ENCODE assay signal across 16 cellular contexts in the genomic region with DNA sequence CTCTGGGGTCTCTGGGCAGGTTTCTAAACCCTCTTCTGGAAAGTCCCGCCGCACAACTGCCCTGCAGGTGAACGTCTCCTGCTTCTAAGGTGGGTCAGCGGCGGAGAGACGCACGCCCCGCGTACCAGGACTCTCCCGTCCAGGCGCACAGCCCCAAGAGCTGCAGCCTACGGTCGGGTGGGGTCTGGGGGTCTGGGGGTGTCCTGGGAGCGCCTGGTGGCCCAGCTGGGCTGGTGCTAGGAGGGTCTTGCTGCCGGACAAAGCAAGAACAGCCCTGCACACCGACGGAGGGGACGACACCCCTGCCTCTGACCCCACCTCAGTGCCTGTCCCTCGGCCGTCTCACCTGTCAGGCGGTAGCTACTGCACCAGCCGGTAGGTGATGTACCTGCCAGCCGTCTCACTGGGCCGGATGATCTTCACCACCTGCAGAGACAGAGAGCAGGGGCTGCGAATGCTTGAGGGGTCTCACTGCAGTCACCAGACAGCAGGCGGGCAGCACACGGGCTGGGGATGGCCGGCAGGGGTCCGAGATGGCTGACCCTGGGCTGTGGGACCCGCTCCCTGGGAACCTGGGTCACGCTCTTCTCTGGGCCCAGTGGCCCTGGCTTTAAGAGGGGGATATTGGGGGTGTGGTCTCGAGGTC. TPM values are rescaled to one million over a fixed set of nuclear protein-coding genes. Genes with fewer than 3 reads are reported as not detected.
DNase-seq lines count a peak whose midpoint lies in the region; ATAC-seq and TF ChIP-seq lines count a peak whose summit lies in the region.
"Had no signal": no experiment of that assay in that cellular context is flagged by ENCODE, and none has a peak within 500 bp of the region (broad histone marks: within the 10 kb centered on the region; RNA-seq: fewer than 3 reads in every experiment).

No MANE protein-coding gene starts in this region.

- H3K4ac ChIP-seq in neuronal stem cell (ENCODE audit: low read length), result no peak overlapping the region

- H3K36me3 Mint-ChIP-seq in CD14-positive monocyte, result peaks cover 44 to 69% of the 10 kb centered on the region in 2 donors
- peaks cover 44% of the 10 kb centered on the region for H3K36me3 Mint-ChIP-seq in CD8-positive, alpha-beta T cell
- H3K36me3 Mint-ChIP-seq in activated CD8-positive, alpha-beta T cell treated with anti-CD3 and anti-CD28 coated beads, Interleukin-2, amount 10 ng/mL, durations not matched to agents 7 days and 5 days (ENCODE audit: low read depth), result peaks cover 50% of the 10 kb centered on the region

- H3K23ac ChIP-seq in neuronal stem cell (ENCODE audit: low read depth, low read length, poor library complexity), result no peak overlapping the region

- no peak overlapping the region for H2BK15ac ChIP-seq in neuronal stem cell (ENCODE audit: low read length)

- peaks cover 15% of the 10 kb centered on the region for H3K79me1 ChIP-seq in neuronal stem cell (ENCODE audit: low read depth, low read length)

- H3K4me3 Mint-ChIP-seq in CD14-positive monocyte, result no peak overlapping the region
- no peak overlapping the region for H3K4me3 Mint-ChIP-seq in CD8-positive, alpha-beta T cell
- H3K4me3 Mint-ChIP-seq in activated CD8-positive, alpha-beta T cell treated with anti-CD3 and anti-CD28 coated beads, Interleukin-2, amount 10 ng/mL, durations not matched to agents 7 days and 5 days, result no peak overlapping the region

- no peak overlapping the region for H2BK12ac ChIP-seq in neuronal stem cell (ENCODE audit: low read length)

- no peak for DNase-seq in CD14-positive monocyte (ENCODE audit: low spot score)
- DNase-seq in CD8-positive, alpha-beta T cell, result no peak
- no peak for DNase-seq in activated CD8-positive, alpha-beta T cell treated with anti-CD3 and anti-CD28 coated beads, Interleukin-2, amount 10 ng/mL, durations not matched to agents 7 days and 5 days
- no peak for DNase-seq in neuronal stem cell (ENCODE audit: low spot score)
- DNase-seq in left colon, result no peak
- no peak for DNase-seq in dermis blood vessel endothelial cell
- DNase-seq: effector memory CD8-positive, alpha-beta T cell; GM23248; left lung; NCI-H1436; Peyer's patch; stimulated activated CD4-positive, alpha-beta T cell treated with anti-CD3 and anti-CD28 coated beads, Interleukin-2, amount 100 ng/mL, for 48 hours had no signal

- POLR2A ChIA-PET in CD8-positive, alpha-beta T cell (lab: Charles Lee), result interaction anchor here (1.0 to 28.4 kb wide), 16 partner anchors 9 to 196 kb away, joined by 3 to 1023 read pairs (median 6); partner anchors contain the start of genes ABCA7, ARHGAP45, CIRBP and CNN2
- POLR2A ChIA-PET in activated CD8-positive, alpha-beta T cell treated with anti-CD3 and anti-CD28 coated beads, Interleukin-2, amount 10 ng/mL, durations not matched to agents 7 days and 5 days (lab: Charles Lee), result interaction anchor here (0.8 to 7.4 kb wide), 11 partner anchors 10 to 180 kb away, joined by 3 to 103 read pairs (median 6); partner anchors contain the start of genes ABCA7, ARHGAP45 and CIRBP

- no peak overlapping the region for H3K14ac ChIP-seq in neuronal stem cell (ENCODE audit: low read length)

- peak overlapping the region; percentile 39 for H2BK5ac ChIP-seq in neuronal stem cell (ENCODE audit: low read length)

- H3K27me3 Mint-ChIP-seq in CD14-positive monocyte (ENCODE audit: low read depth in 3 of 3), result peaks cover 0 to 5% (median 0%) of the 10 kb centered on the region in 3 donors
- no peaks in the 10 kb centered on the region for H3K27me3 Mint-ChIP-seq in CD8-positive, alpha-beta T cell (ENCODE audit: low read depth)
- H3K27me3 Mint-ChIP-seq in activated CD8-positive, alpha-beta T cell treated with anti-CD3 and anti-CD28 coated beads, Interleukin-2, amount 10 ng/mL, durations not matched to agents 7 days and 5 days (ENCODE audit: low read depth), result no peaks in the 10 kb centered on the region
- H3K27me3 Mint-ChIP-seq: effector memory CD8-positive, alpha-beta T cell had no signal

- no peak overlapping the region for H2AFZ ChIP-seq in neuronal stem cell (ENCODE audit: low read length)
- H2AFZ ChIP-seq: GM23248, parathyroid adenoma had no signal

- peaks cover 47% of the 10 kb centered on the region for H3K36me3 ChIP-seq in CD8-positive, alpha-beta T cell (ENCODE audit: insufficient read depth, low read length)
- H3K36me3 ChIP-seq in neuronal stem cell (replicated peaks in 1 of 2; ENCODE audit: control insufficient read depth in 2 of 2, insufficient read depth in 2 of 2, low read length in 2 of 2), result peaks cover 37 to 84% of the 10 kb centered on the region in 2 donors

- no peak overlapping the region for H2BK120ac ChIP-seq in neuronal stem cell (ENCODE audit: low read depth, low read length)

- no peaks in the 10 kb centered on the region for H3K27me3 ChIP-seq in CD8-positive, alpha-beta T cell (ENCODE audit: insufficient read depth, low read length)
- no peaks in the 10 kb centered on the region for H3K27me3 ChIP-seq in neuronal stem cell (ENCODE audit: control insufficient read depth in 3 of 3, insufficient read depth in 3 of 3, low read depth in 1 of 3, low read length in 3 of 3)
- H3K27me3 ChIP-seq: left lung, Peyer's patch had no signal

- H3K27ac ChIP-seq in CD8-positive, alpha-beta T cell (ENCODE audit: low read depth, low read length), result no peak overlapping the region
- no peak overlapping the region for H3K27ac ChIP-seq in neuronal stem cell (replicated peaks; ENCODE audit: low read length)
- H3K27ac ChIP-seq: C4-2B, GM23248, parathyroid adenoma had no signal

- H3K4me1 ChIP-seq in CD8-positive, alpha-beta T cell (ENCODE audit: insufficient read depth, low read length), result peaks cover 85% of the 10 kb centered on the region
- peaks cover 4 to 8% of the 10 kb centered on the region in 2 donors for H3K4me1 ChIP-seq in neuronal stem cell (ENCODE audit: control insufficient read depth in 2 of 2, insufficient read depth in 1 of 2, low read depth in 1 of 2, low read length in 2 of 2)

- H3K9ac ChIP-seq in neuronal stem cell (ENCODE audit: low read depth, low read length, poor library complexity), result no peak overlapping the region
- H3K9ac ChIP-seq: GM23248, parathyroid adenoma had no signal

- H3K4me1 Mint-ChIP-seq in CD14-positive monocyte, result peaks cover 70% of the 10 kb centered on the region
- peaks cover 53% of the 10 kb centered on the region for H3K4me1 Mint-ChIP-seq in CD8-positive, alpha-beta T cell (ENCODE audit: low read depth)
- H3K4me1 Mint-ChIP-seq in activated CD8-positive, alpha-beta T cell treated with anti-CD3 and anti-CD28 coated beads, Interleukin-2, amount 10 ng/mL, durations not matched to agents 7 days and 5 days (ENCODE audit: low read depth), result peaks cover 77% of the 10 kb centered on the region

- TF ChIP-seq CTCF in CD14-positive monocyte (IDR thresholded peaks at IDR 0.05), result no peak
- no peak for TF ChIP-seq CTCF in CD8-positive, alpha-beta T cell (IDR thresholded peaks at IDR 0.05)

- H3K18ac ChIP-seq in neuronal stem cell (ENCODE audit: low read length), result no peak overlapping the region

- no peaks in the 10 kb centered on the region for H3K9me3 ChIP-seq in CD8-positive, alpha-beta T cell (ENCODE audit: low read length)
- no peaks in the 10 kb centered on the region for H3K9me3 ChIP-seq in neuronal stem cell (replicated peaks in 1 of 2; ENCODE audit: control insufficient read depth in 2 of 2, insufficient read depth in 1 of 2, low read depth in 1 of 2, low read length in 2 of 2)
- H3K9me3 ChIP-seq: left lung, Peyer's patch had no signal

- H3K27ac Mint-ChIP-seq in CD14-positive monocyte, result peak overlapping the region; percentile 97 to 99 (median 98)
- peak overlapping the region; percentile 95 for H3K27ac Mint-ChIP-seq in CD8-positive, alpha-beta T cell
- peak overlapping the region; percentile 83 for H3K27ac Mint-ChIP-seq in activated CD8-positive, alpha-beta T cell treated with anti-CD3 and anti-CD28 coated beads, Interleukin-2, amount 10 ng/mL, durations not matched to agents 7 days and 5 days

- no peak overlapping the region for H3K4me2 ChIP-seq in neuronal stem cell (ENCODE audit: insufficient read depth, low read length, poor library complexity, severe bottlenecking)

- no peak overlapping the region for H4K91ac ChIP-seq in neuronal stem cell (ENCODE audit: low read depth, low read length, poor library complexity)

- CTCF ChIA-PET in CD8-positive, alpha-beta T cell (lab: Charles Lee), result interaction anchor here (0.6 to 16.2 kb wide), 13 partner anchors 11 to 107 kb away, joined by 3 to 148 read pairs (median 5); partner anchors contain the start of genes ARHGAP45, CNN2, SBNO2 and WDR18
- CTCF ChIA-PET in activated CD8-positive, alpha-beta T cell treated with anti-CD3 and anti-CD28 coated beads, Interleukin-2, amount 10 ng/mL, durations not matched to agents 7 days and 5 days (lab: Charles Lee), result interaction anchor here (0.6 to 4.3 kb wide), 7 partner anchors 13 to 122 kb away, joined by 3 to 25 read pairs (median 3); partner anchors contain the start of gene ARHGAP45

- H2AK5ac ChIP-seq in neuronal stem cell (ENCODE audit: low read depth, low read length), result no peak overlapping the region

- no peaks in the 10 kb centered on the region for H3K9me3 Mint-ChIP-seq in CD14-positive monocyte
- no peaks in the 10 kb centered on the region for H3K9me3 Mint-ChIP-seq in CD8-positive, alpha-beta T cell
- H3K9me3 Mint-ChIP-seq in activated CD8-positive, alpha-beta T cell treated with anti-CD3 and anti-CD28 coated beads, Interleukin-2, amount 10 ng/mL, durations not matched to agents 7 days and 5 days (ENCODE audit: insufficient read depth), result no peaks in the 10 kb centered on the region
- H3K9me3 Mint-ChIP-seq: effector memory CD8-positive, alpha-beta T cell had no signal

- intact Hi-C loops in CD14-positive monocyte (cut with micrococcal nuclease) (no loop called here), left colon (cut with DNase I, micrococcal nuclease) (no loop called here)
- intact Hi-C loops in CD8-positive, alpha-beta T cell (cut with DNase I, micrococcal nuclease), result loop anchor here (2.0 to 10.0 kb wide), 2 partner anchors 164 to 168 kb away; partner anchors contain the start of gene ARID3A (in 1 of the 2)

- H4K8ac ChIP-seq in neuronal stem cell (ENCODE audit: low read depth, low read length), result no peak overlapping the region

- no CpG with 5 or more reads among the region's 32 CpGs for WGBS in neuronal stem cell (ENCODE audit: extremely low coverage in 2 of 2, insufficient read length in 2 of 2, insufficient replicate concordance in 1 of 2), 2 donors

- no peak for ATAC-seq in CD8-positive, alpha-beta T cell
- ATAC-seq in activated CD8-positive, alpha-beta T cell treated with anti-CD3 and anti-CD28 coated beads, Interleukin-2, amount 10 ng/mL, durations not matched to agents 7 days and 5 days, result no peak
- ATAC-seq in left colon, result no peak
- no peak for ATAC-seq in HG03095 (IDR thresholded peaks at IDR 0.05; ENCODE audit: unreplicated experiment)
- ATAC-seq: SK-N-SH treated with all-trans-retinoic acid at 6 μM for 48 hours had no signal

- no peak overlapping the region for H3K4me3 ChIP-seq in CD8-positive, alpha-beta T cell (ENCODE audit: low read depth, low read length)
- H3K4me3 ChIP-seq in neuronal stem cell (ENCODE audit: low read length in 2 of 2), result no peak overlapping the region
- H3K4me3 ChIP-seq: GM23248, left lung, Peyer's patch had no signal

RNA-seq across cellular contexts. Expression of gene POLR2E, which starts 5.9 kb away (rescaled TPM):
- polyA plus RNA-seq in CD14-positive monocyte, result 100 to 1,000 TPM; 195 to 222 TPM
- total RNA-seq in CD8-positive, alpha-beta T cell, result 10 to 100 TPM; 75.3 to 76.2 TPM
- 100 to 1,000 TPM; 176 to 177 TPM for total RNA-seq in activated CD8-positive, alpha-beta T cell treated with anti-CD3 and anti-CD28 coated beads, Interleukin-2, amount 10 ng/mL, durations not matched to agents 7 days and 5 days
- 201 TPM for polyA plus RNA-seq in neuronal stem cell (2013, experiment 1 of 2)
- 197 TPM for polyA plus RNA-seq in neuronal stem cell (2013, experiment 2 of 2)
- total RNA-seq in left colon, result 100 to 1,000 TPM; 116 to 141 TPM
- 71.5 and 193 TPM in 2 replicates for total RNA-seq in dermis blood vessel endothelial cell

RNA-seq across cellular contexts. Expression of gene GPX4, which starts 14.5 kb away (rescaled TPM):
- polyA plus RNA-seq in CD14-positive monocyte, result 100 to 1,000 TPM; 459 to 508 TPM
- 100 to 1,000 TPM; 172 to 174 TPM for total RNA-seq in CD8-positive, alpha-beta T cell
- total RNA-seq in activated CD8-positive, alpha-beta T cell treated with anti-CD3 and anti-CD28 coated beads, Interleukin-2, amount 10 ng/mL, durations not matched to agents 7 days and 5 days, result 100 to 1,000 TPM; 174 to 177 TPM
- 755 TPM for polyA plus RNA-seq in neuronal stem cell (2013, experiment 1 of 2)
- 706 TPM for polyA plus RNA-seq in neuronal stem cell (2013, experiment 2 of 2)
- total RNA-seq in left colon, result 100 to 1,000 TPM; 162 to 176 TPM
- 281 and 591 TPM in 2 replicates for total RNA-seq in dermis blood vessel endothelial cell

RNA-seq across cellular contexts. Expression of gene ARHGAP45, which starts 22.3 kb away (rescaled TPM):
- 100 to 1,000 TPM; 108 to 137 TPM for polyA plus RNA-seq in CD14-positive monocyte
- 100 to 1,000 TPM; 901 to 938 TPM for total RNA-seq in CD8-positive, alpha-beta T cell
- 100 to 1,000 TPM; 433 to 445 TPM for total RNA-seq in activated CD8-positive, alpha-beta T cell treated with anti-CD3 and anti-CD28 coated beads, Interleukin-2, amount 10 ng/mL, durations not matched to agents 7 days and 5 days
- 6.9 TPM for polyA plus RNA-seq in neuronal stem cell (2013, experiment 1 of 2)
- 7.4 TPM for polyA plus RNA-seq in neuronal stem cell (2013, experiment 2 of 2)
- 10 to 100 TPM; 37.9 to 47.2 TPM for total RNA-seq in left colon
- 40.3 and 55.5 TPM in 2 replicates for total RNA-seq in dermis blood vessel endothelial cell

RNA-seq across cellular contexts. Expression of gene ABCA7, which starts 49.3 kb away (rescaled TPM):
- polyA plus RNA-seq in CD14-positive monocyte, result 1 to 10 TPM; 1.7 to 7.8 TPM
- total RNA-seq in CD8-positive, alpha-beta T cell, result 10 to 100 TPM; 93.3 to 98.0 TPM
- 10 to 100 TPM; 76.6 to 77.5 TPM for total RNA-seq in activated CD8-positive, alpha-beta T cell treated with anti-CD3 and anti-CD28 coated beads, Interleukin-2, amount 10 ng/mL, durations not matched to agents 7 days and 5 days
- 9.4 TPM for polyA plus RNA-seq in neuronal stem cell (2013, experiment 1 of 2)
- 8.0 TPM for polyA plus RNA-seq in neuronal stem cell (2013, experiment 2 of 2)
- 10 to 100 TPM; 23.3 to 35.1 TPM for total RNA-seq in left colon
- total RNA-seq in dermis blood vessel endothelial cell, result 9.4 and 10.0 TPM in 2 replicates

Comparison
In these comparisons a context has a peak if more than half of its experiments do, and no peak if none do; other contexts are left out.
1. intact Hi-C loops: an anchor here in CD8-positive, alpha-beta T cell (2.0 to 10.0 kb wide); none called in CD14-positive monocyte and left colon.